10 cellular contexts compared by ENCODE assay signal in genomic region chr17:37701424-37702020, GRCh38. TPM values are rescaled to one million over a fixed set of nuclear protein-coding genes. Genes with fewer than 3 reads are reported as not detected.
DNase-seq lines count a peak whose midpoint lies in the region; ATAC-seq, FAIRE-seq and TF ChIP-seq lines count a peak whose summit lies in the region.
"Had no signal": no experiment of that assay in that cellular context is flagged by ENCODE, and none has a peak within 500 bp of the region (broad histone marks: within the 10 kb centered on the region; RNA-seq: fewer than 3 reads in every experiment).

No MANE protein-coding gene starts in this region.

- TF ChIP-seq CTCF in adrenal gland (IDR thresholded peaks at IDR 0.05) (peak; percentile 46 to 60 (median 54)), keratinocyte (optimal IDR thresholded peaks at IDR 0.05 in 1 of 3, IDR thresholded peaks at IDR 0.05 in 1 of 3, conservative IDR thresholded peaks at IDR 0.05 in 1 of 3; ENCODE audit: extremely low read depth in 1 of 3, insufficient read depth in 2 of 3, low read length in 3 of 3) (peak; percentile 74 to 83 (median 77))

- H3K4me2 ChIP-seq in keratinocyte (ENCODE audit: control insufficient read depth, extremely low read depth, insufficient read depth, low read depth, low read length) = no peak overlapping the region

- peaks cover 52% of the 10 kb centered on the region for H3K4me1 Mint-ChIP-seq in stimulated activated naive CD8-positive, alpha-beta T cell treated with anti-CD3 and anti-CD28 coated beads, Interleukin-15, amount 100 ng/mL, for 72 hours

- peak overlapping the region; percentile 14 to 35 for H3K27ac Mint-ChIP-seq in stimulated activated naive CD8-positive, alpha-beta T cell treated with anti-CD3 and anti-CD28 coated beads, Interleukin-15, amount 100 ng/mL, for 72 hours
- H3K27ac Mint-ChIP-seq: T-helper 1 cell treated with Interleukin-12 subunit alpha and Interleukin-12 subunit beta and Interleukin-4 antibody, amounts not matched to agents 30 μg/mL and 1 μg/mL, for 36 hours had no signal

- no peak overlapping the region for H3K4me3 ChIP-seq in adrenal gland
- H3K4me3 ChIP-seq in keratinocyte (ENCODE audit: control insufficient read depth in 2 of 3, extremely low read depth in 1 of 3, insufficient read depth in 2 of 3, low read depth in 1 of 3, low read length in 3 of 3) = no peak overlapping the region

- FAIRE-seq in keratinocyte (lab: Jason Lieb, UNC) = no peak
- FAIRE-seq: A204.1 had no signal

- H3K27me3 Mint-ChIP-seq in stimulated activated naive CD8-positive, alpha-beta T cell treated with anti-CD3 and anti-CD28 coated beads, Interleukin-15, amount 100 ng/mL, for 72 hours = peaks cover 62% of the 10 kb centered on the region

- H4K20me1 ChIP-seq in keratinocyte (ENCODE audit: control insufficient read depth, extremely low read depth, insufficient read depth, low read length) = no peaks in the 10 kb centered on the region

- no peaks in the 10 kb centered on the region for H3K9me3 Mint-ChIP-seq in stimulated activated naive CD8-positive, alpha-beta T cell treated with anti-CD3 and anti-CD28 coated beads, Interleukin-15, amount 100 ng/mL, for 72 hours
- H3K9me3 Mint-ChIP-seq: T-helper 1 cell treated with Interleukin-12 subunit alpha and Interleukin-12 subunit beta and Interleukin-4 antibody, amounts not matched to agents 30 μg/mL and 1 μg/mL, for 36 hours had no signal

- TF ChIP-seq POLR2A in adrenal gland (IDR thresholded peaks at IDR 0.05) = no peak

- intact Hi-C loops in adrenal gland (cut with DNase I) = no loop called here

- ATAC-seq in stimulated activated naive CD8-positive, alpha-beta T cell treated with anti-CD3 and anti-CD28 coated beads, Interleukin-15, amount 100 ng/mL, for 72 hours = peak; percentile 67
- ATAC-seq in GM19452 (IDR thresholded peaks at IDR 0.05; ENCODE audit: unreplicated experiment) = no peak

- H3K9ac ChIP-seq in keratinocyte (ENCODE audit: control insufficient read depth, extremely low read depth, insufficient read depth, low read length) = no peak overlapping the region

- H3K9me1 ChIP-seq in keratinocyte (ENCODE audit: control insufficient read depth, extremely low read depth, insufficient read depth, low read length) = no peaks in the 10 kb centered on the region

- H3K27me3 ChIP-seq in adrenal gland (peaks cover 21% of the 10 kb centered on the region), keratinocyte (ENCODE audit: control insufficient read depth, extremely low read depth, insufficient read depth, low read length) (no peaks in the 10 kb centered on the region)

- dilution Hi-C loops in keratinocyte (cut with MboI; ENCODE audit: extremely low pct_ligation_motif_present, low sequenced_read_pairs) = no loop called here

- DNase-seq in DMS 273 (lab: John Stamatoyannopoulos, UW; ENCODE audit: unreplicated experiment) (peak; percentile 48), DMS 273 treated with DMSO at 0.1 percent for 48 hours (lab: John Stamatoyannopoulos, UW) (no peak), SIG-M5 (lab: John Stamatoyannopoulos, UW) (peak; percentile 18), adrenal gland (peak in 6 of 7 donors; percentile 28 to 61 (median 48)), keratinocyte (ENCODE audit: low read depth, low spot score) (no peak), NCI-H510A treated with DMSO at 0.1 percent for 48 hours (lab: John Stamatoyannopoulos, UW) (no peak)
- DNase-seq in stimulated activated naive CD8-positive, alpha-beta T cell treated with anti-CD3 and anti-CD28 coated beads, Interleukin-15, amount 100 ng/mL, for 72 hours = peak; percentile 37 to 44

- peak overlapping the region in 1 of 2 donors; percentile 24 for H3K4me3 Mint-ChIP-seq in stimulated activated naive CD8-positive, alpha-beta T cell treated with anti-CD3 and anti-CD28 coated beads, Interleukin-15, amount 100 ng/mL, for 72 hours
- H3K4me3 Mint-ChIP-seq: T-helper 1 cell treated with Interleukin-12 subunit alpha and Interleukin-12 subunit beta and Interleukin-4 antibody, amounts not matched to agents 30 μg/mL and 1 μg/mL, for 36 hours had no signal

- H3K9me3 ChIP-seq in adrenal gland (replicated peaks in 1 of 3) (no peaks in the 10 kb centered on the region), keratinocyte (ENCODE audit: control insufficient read depth, low read depth, low read length) (no peaks in the 10 kb centered on the region)

- no peak overlapping the region for H2AFZ ChIP-seq in keratinocyte (ENCODE audit: control insufficient read depth, low read length)

- H3K79me2 ChIP-seq in keratinocyte (ENCODE audit: control insufficient read depth, insufficient read depth, low read length) = no peaks in the 10 kb centered on the region

- H3K36me3 ChIP-seq in adrenal gland (replicated peaks in 1 of 2) = no peaks in the 10 kb centered on the region
- no peaks in the 10 kb centered on the region for H3K36me3 ChIP-seq in keratinocyte (ENCODE audit: control insufficient read depth in 2 of 2, extremely low read depth in 1 of 2, insufficient read depth in 2 of 2, low read length in 2 of 2)

- H3K4me1 ChIP-seq in adrenal gland (replicated peaks in 1 of 2) = no peaks in the 10 kb centered on the region
- H3K4me1 ChIP-seq in keratinocyte (ENCODE audit: control insufficient read depth, extremely low read depth, insufficient read depth, low read length) = peaks cover 39% of the 10 kb centered on the region

- 48 to 63% (median 52%) methylated on average over 4 to 6 of the region's 6 CpGs for WGBS in adrenal gland, 4 donors

- H3K27ac ChIP-seq in adrenal gland (no peak overlapping the region), keratinocyte (ENCODE audit: control insufficient read depth, insufficient read depth, low read length) (no peak overlapping the region)

RNA-seq across cellular contexts. Expression of gene HNF1B, which starts 43.3 kb away (rescaled TPM):
- total RNA-seq in adrenal gland = under 1 TPM in 2 of 8 donors, not detected in 6; 0.08 to 0.11 TPM
- polyA plus RNA-seq in adrenal gland (under 1 TPM in 1 of 3 donors, not detected in 2; 0.03 TPM), keratinocyte (not detected in 3 replicates)
- polyA plus RNA-seq in keratinocyte (2011; ENCODE audit: low read depth) = not detected
- polyA plus RNA-seq in keratinocyte (2011; cell fraction: cytosol; rRNA removed) = not detected in 2 replicates
- polyA plus RNA-seq in keratinocyte (2011; cell fraction: nucleus; rRNA removed) = not detected in 2 replicates
- not detected in 2 replicates for polyA plus RNA-seq in keratinocyte (2012; ENCODE audit: low replicate concordance)
- polyA minus RNA-seq in keratinocyte = not detected in 3 replicates
- not detected for polyA minus RNA-seq in keratinocyte (2011; cell fraction: cytosol; rRNA and poly(A)+ RNA removed)
- not detected in 2 replicates for polyA minus RNA-seq in keratinocyte (2011; cell fraction: nucleus; rRNA and poly(A)+ RNA removed)

RNA-seq across cellular contexts. Expression of gene DDX52, which starts 58.3 kb away (rescaled TPM):
- 10 to 100 TPM in 7 of 8 donors, 1 to 10 TPM in 1; 8.4 to 21.6 (median 19.1) TPM for total RNA-seq in adrenal gland
- polyA plus RNA-seq in adrenal gland (10 to 100 TPM in 2 of 3 donors, 1 to 10 TPM in 1; 7.2 to 24.8 (median 11.3) TPM), keratinocyte (10.3 to 22.4 TPM (median 21.8 TPM) in 3 replicates)
- polyA plus RNA-seq in keratinocyte (2011; ENCODE audit: low read depth) = 21.9 TPM
- 10.5 and 21.9 TPM in 2 replicates for polyA plus RNA-seq in keratinocyte (2011; cell fraction: cytosol; rRNA removed)
- 26.3 and 34.6 TPM in 2 replicates for polyA plus RNA-seq in keratinocyte (2011; cell fraction: nucleus; rRNA removed)
- polyA plus RNA-seq in keratinocyte (2012; ENCODE audit: low replicate concordance) = 14.7 and 16.9 TPM in 2 replicates
- 3.2 to 23.0 TPM (median 8.3 TPM) in 3 replicates for polyA minus RNA-seq in keratinocyte
- polyA minus RNA-seq in keratinocyte (2011; cell fraction: cytosol; rRNA and poly(A)+ RNA removed) = 8.2 TPM
- polyA minus RNA-seq in keratinocyte (2011; cell fraction: nucleus; rRNA and poly(A)+ RNA removed) = 11.7 and 28.5 TPM in 2 replicates

Comparison
In these comparisons a context has a peak if more than half of its experiments do, and no peak if none do; other contexts are left out.
1. DNase-seq: peak in DMS 273 (single experiment), SIG-M5 (single experiment), adrenal gland (6 of 7) and stimulated activated naive CD8-positive, alpha-beta T cell treated with anti-CD3 and anti-CD28 coated beads, Interleukin-15, amount 100 ng/mL, for 72 hours (2 of 2); none in DMS 273 treated with DMSO at 0.1 percent for 48 hours (single experiment), keratinocyte (single experiment) and NCI-H510A treated with DMSO at 0.1 percent for 48 hours (single experiment).